Comparison of ENCODE assay signal across 9 cellular contexts in the genomic region with DNA sequence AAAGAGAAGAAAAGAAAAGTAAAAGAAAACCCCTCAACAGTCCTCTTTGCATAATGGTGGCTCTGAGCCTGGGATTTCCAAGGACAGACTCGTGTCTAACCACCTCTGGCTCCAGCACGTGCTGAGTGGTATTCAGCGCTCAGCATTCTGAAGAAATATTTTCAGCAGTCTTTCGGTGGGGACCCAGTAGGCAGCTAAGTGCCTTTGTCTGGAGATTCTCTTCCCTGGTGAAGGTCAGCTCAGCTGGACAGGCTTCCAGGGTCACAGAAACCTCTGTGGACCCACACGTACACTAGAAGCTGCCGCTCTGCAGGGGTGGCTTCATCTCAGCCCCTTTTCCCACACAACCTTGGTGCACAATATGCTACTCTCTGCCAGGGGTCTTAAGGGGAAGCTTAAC.
"Had no signal": no experiment of that assay in that cellular context is flagged by ENCODE, and none has a peak within 500 bp of the region (broad histone marks: within the 10 kb centered on the region; RNA-seq: fewer than 3 reads in every experiment).

No MANE protein-coding gene starts in this region.

- ATAC-seq: GM23338, HCT116 had no signal

- H3K36me3 ChIP-seq: HAP-1 had no signal

- H3K9me3 ChIP-seq: HAP-1 had no signal

- H3K27ac ChIP-seq: GM23248 had no signal

- H3K4me3 ChIP-seq: GM23248, GM23338, HAP-1 had no signal

- H3K4me1 ChIP-seq: HAP-1 had no signal

- DNase-seq: GM23248, GOT3, H7, H9, HCEC 1CT, HFFc6 had no signal
